Comparison of ENCODE assay signal across 8 cellular contexts in genomic region chr3:101195951-101196713, GRCh38.
DNase-seq lines count a peak whose midpoint lies in the region; ATAC-seq and TF ChIP-seq lines count a peak whose summit lies in the region.

No MANE protein-coding gene starts in this region.

- H3K36me3 ChIP-seq in RWPE2 (ENCODE audit: low read depth) = 0 out of 2 replicates have a peak, but pooled peaks cover 4% of the 10 kb centered on the region

- no peaks in the 10 kb centered on the region for H3K27me3 ChIP-seq in RWPE2 (ENCODE audit: insufficient read depth, poor library complexity, severe bottlenecking)

- peak overlapping the region; percentile 77 for H3K27ac ChIP-seq in RWPE2 (ENCODE audit: poor library complexity, severe bottlenecking)

- peaks cover 23% of the 10 kb centered on the region for H3K4me1 ChIP-seq in RWPE2 (ENCODE audit: insufficient read depth, poor library complexity, severe bottlenecking)

- peak; percentile 57 for ATAC-seq in RWPE2 (ENCODE audit: low read depth)
- no peak for ATAC-seq in HG03095 (IDR thresholded peaks at IDR 0.05; ENCODE audit: unreplicated experiment)
- ATAC-seq in HG03159 (IDR thresholded peaks at IDR 0.05; ENCODE audit: unreplicated experiment) = no peak

- TF ChIP-seq CTCF in RWPE2 (IDR thresholded peaks at IDR 0.05; ENCODE audit: poor library complexity, severe bottlenecking) = peak; percentile 92
- TF ChIP-seq CTCF in fibroblast of pulmonary artery (IDR thresholded peaks at IDR 0.05; ENCODE audit: low read length, missing control alignments) = peak; percentile 79

- no peaks in the 10 kb centered on the region for H3K9me3 ChIP-seq in RWPE2 (ENCODE audit: severe bottlenecking)

- DNase-seq in Ammon's horn (ENCODE audit: low spot score) (peak; percentile 59), HPDE6-E6E7 (ENCODE audit: extremely low spot score) (peak; percentile 36), RWPE2 (ENCODE audit: low spot score) (no peak), fibroblast of pulmonary artery (ENCODE audit: low read depth) (peak; percentile 78), retina (peak; percentile 22), ecto neural progenitor cell (ENCODE audit: low spot score) (no peak)

- H3K4me3 ChIP-seq in RWPE2 (ENCODE audit: severe bottlenecking) = no peak overlapping the region
- no peak overlapping the region for H3K4me3 ChIP-seq in fibroblast of pulmonary artery (replicated peaks; ENCODE audit: low read depth, low read length)

Comparison
In these comparisons a context has a peak if more than half of its experiments do, and no peak if none do; other contexts are left out.
1. DNase-seq: peak in Ammon's horn (single experiment), HPDE6-E6E7 (single experiment), fibroblast of pulmonary artery (single experiment) and retina (single experiment); none in RWPE2 (single experiment) and ecto neural progenitor cell (single experiment).